8 cellular contexts compared by ENCODE assay signal in the genomic region with DNA sequence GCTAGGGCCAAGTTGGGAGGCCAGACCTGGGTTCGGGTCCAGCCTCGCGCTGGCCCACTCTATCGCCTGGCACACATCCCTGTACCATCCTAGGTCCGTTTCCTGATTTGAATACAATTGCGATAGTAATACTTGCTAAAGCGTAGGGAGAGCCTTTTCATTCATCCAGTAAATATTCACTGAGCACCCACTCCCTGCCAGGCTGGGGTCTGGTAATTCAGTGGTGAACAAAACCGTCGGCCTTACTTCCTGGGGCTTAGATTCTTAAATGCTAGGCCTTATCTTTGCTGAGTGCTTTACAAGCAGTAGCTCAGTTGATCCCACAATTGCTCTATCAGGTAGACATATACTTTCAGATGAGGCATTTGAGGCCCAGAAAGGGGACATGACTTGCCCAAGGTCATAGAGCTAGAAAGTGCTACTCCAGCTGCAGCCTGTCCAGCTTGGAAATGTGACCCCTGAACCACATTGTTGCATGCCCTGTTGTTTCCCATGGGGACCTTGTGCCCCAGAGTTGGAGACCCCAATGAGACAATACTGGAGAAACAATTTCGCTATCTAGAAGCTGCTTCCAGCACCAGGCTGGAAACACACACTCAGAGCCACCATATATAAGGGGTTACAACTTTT. TPM values are rescaled to one million over a fixed set of nuclear protein-coding genes. Genes with fewer than 3 reads are reported as not detected.
DNase-seq lines count a peak whose midpoint lies in the region; ATAC-seq and TF ChIP-seq lines count a peak whose summit lies in the region.

No MANE protein-coding gene starts in this region.

- no peak overlapping the region; the same call in 1 of the 2 replicates for H3K27ac Mint-ChIP-seq in GM23338

- no peak for ATAC-seq in GM23338
- ATAC-seq in HG02970 (IDR thresholded peaks at IDR 0.05; ENCODE audit: low FRiP score, unreplicated experiment), result no peak
- no peak for ATAC-seq in GM21367 (IDR thresholded peaks at IDR 0.05; ENCODE audit: unreplicated experiment)
- ATAC-seq in HG03039 (IDR thresholded peaks at IDR 0.05; ENCODE audit: unreplicated experiment), result no peak

- intact Hi-C loops in left ventricle myocardium inferior (cut with micrococcal nuclease), result loop anchor here (5.0 kb wide), 1 partner anchor 105 kb away; no protein-coding TSS in a partner anchor

- H3K79me2 ChIP-seq in GM23338 (replicated peaks; ENCODE audit: insufficient read depth), result peaks cover 20% of the 10 kb centered on the region

- H3K36me3 ChIP-seq in GM23338 (ENCODE audit: insufficient read depth) (peaks cover 13% of the 10 kb centered on the region), left ventricle myocardium inferior (peaks cover 25% of the 10 kb centered on the region), skeletal muscle satellite cell (ENCODE audit: insufficient read depth, low read length) (peaks cover 33% of the 10 kb centered on the region)

- peak overlapping the region; percentile 95 for H3K4me3 ChIP-seq in GM23338
- H3K4me3 ChIP-seq in WI38 (ENCODE audit: low read depth, low read length), result peak overlapping the region; percentile 81
- H3K4me3 ChIP-seq in left ventricle myocardium inferior, result peak overlapping the region; percentile 78
- peak overlapping the region; percentile 87 for H3K4me3 ChIP-seq in skeletal muscle satellite cell (ENCODE audit: low read length)

- H3K27me3 Mint-ChIP-seq in GM23338 (ENCODE audit: insufficient read depth, low read depth, poor library complexity), result peaks cover 14% of the 10 kb centered on the region

- H4K20me1 ChIP-seq in GM23338 (replicated peaks; ENCODE audit: insufficient read depth), result peaks cover 3% of the 10 kb centered on the region; the same call in 1 of the 2 replicates

- peaks cover 52% of the 10 kb centered on the region for H3K36me3 Mint-ChIP-seq in GM23338 (ENCODE audit: low read depth)

- peaks cover 22% of the 10 kb centered on the region for H3K4me1 Mint-ChIP-seq in GM23338

- H3K27me3 ChIP-seq in GM23338 (ENCODE audit: insufficient read depth), result no peaks in the 10 kb centered on the region
- no peaks in the 10 kb centered on the region for H3K27me3 ChIP-seq in left ventricle myocardium inferior (ENCODE audit: low read depth)
- H3K27me3 ChIP-seq in skeletal muscle satellite cell (ENCODE audit: control insufficient read depth, insufficient read depth, low read length), result no peaks in the 10 kb centered on the region

- H3K9me3 ChIP-seq in left ventricle myocardium inferior (replicated peaks) (no peaks in the 10 kb centered on the region), skeletal muscle satellite cell (replicated peaks; ENCODE audit: low read length) (no peaks in the 10 kb centered on the region)

- H2AFZ ChIP-seq in GM23338, result peak overlapping the region; percentile 86; the same call in 1 of the 2 replicates

- H3K9ac ChIP-seq in skeletal muscle satellite cell (ENCODE audit: low read depth, low read length), result peak overlapping the region; percentile 86

- H3K4me2 ChIP-seq in GM23338, result peak overlapping the region; percentile 98
- H3K4me2 ChIP-seq in skeletal muscle satellite cell (ENCODE audit: low read length), result peak overlapping the region; percentile 100

- H3K9me2 ChIP-seq in GM23338 (ENCODE audit: insufficient read depth), result no peaks in the 10 kb centered on the region

- peaks cover 4% of the 10 kb centered on the region; the same call in 1 of the 3 replicates for H3K9me3 Mint-ChIP-seq in GM23338

- H3K27ac ChIP-seq in GM23338 (ENCODE audit: low read depth) (no peak overlapping the region), left ventricle myocardium inferior (replicated peaks) (peak overlapping the region; percentile 96)

- H3K4me3 Mint-ChIP-seq in GM23338, result peak overlapping the region; percentile 90

- H3F3A ChIP-seq in GM23338 (replicated peaks; ENCODE audit: low read depth), result peaks cover 7% of the 10 kb centered on the region

- H3K4me1 ChIP-seq in GM23338 (ENCODE audit: insufficient read depth) (peaks cover 8% of the 10 kb centered on the region), left ventricle myocardium inferior (peaks cover 52% of the 10 kb centered on the region), skeletal muscle satellite cell (ENCODE audit: control insufficient read depth, insufficient read depth, low read length) (peaks cover 37% of the 10 kb centered on the region)

- no peak for DNase-seq in GM23338 (ENCODE audit: low spot score)
- DNase-seq in left ventricle myocardium inferior, result no peak
- no peak for DNase-seq in NOMO-1 (lab: John Stamatoyannopoulos, UW; ENCODE audit: unreplicated experiment in 2 of 2)

- no peak for TF ChIP-seq CTCF in GM23338 (conservative IDR thresholded peaks at IDR 0.05; ENCODE audit: low read depth in 2 of 2)
- TF ChIP-seq CTCF in WI38 (IDR thresholded peaks at IDR 0.05; ENCODE audit: low read depth, low read length), result no peak
- TF ChIP-seq CTCF in left ventricle myocardium inferior (IDR thresholded peaks at IDR 0.05; ENCODE audit: borderline replicate concordance), result no peak

TF ChIP-seq in GM23338, 12 proteins besides CTCF, POLR2A, EP300 and RAD21:
- TF ChIP-seq JUNB (IDR thresholded peaks at IDR 0.05; ENCODE audit: unreplicated experiment), result no peak
- TF ChIP-seq STAT1 (IDR thresholded peaks at IDR 0.05; ENCODE audit: unreplicated experiment), result no peak
- no peak for TF ChIP-seq EZH2phosphoT487 (IDR thresholded peaks at IDR 0.05; ENCODE audit: unreplicated experiment)

RNA-seq across cellular contexts. Expression of gene USB1, which starts 0.7 kb away (rescaled TPM):
- 102 and 118 TPM in 2 replicates for total RNA-seq in GM23338 (2014; rRNA removed; shearing (Covaris generic))
- 67.1 and 79.6 TPM in 2 replicates for polyA plus RNA-seq in GM23338 (2016; fragmentation: Nextera tagmentation; extraction: Ambion mirVana)
- total RNA-seq in left ventricle myocardium inferior, result 35.2 TPM
- 31.7 and 37.0 TPM in 2 replicates for total RNA-seq in skeletal muscle satellite cell (2012; rRNA removed)

RNA-seq across cellular contexts. Expression of gene ZNF319, which starts 1.4 kb away (rescaled TPM):
- 4.3 and 10.0 TPM in 2 replicates for total RNA-seq in GM23338 (2014; rRNA removed; shearing (Covaris generic))
- 1.4 and 1.7 TPM in 2 replicates for polyA plus RNA-seq in GM23338 (2016; fragmentation: Nextera tagmentation; extraction: Ambion mirVana)
- 10.0 TPM for total RNA-seq in left ventricle myocardium inferior
- total RNA-seq in skeletal muscle satellite cell (2012; rRNA removed), result 2.8 and 5.2 TPM in 2 replicates

RNA-seq across cellular contexts. Expression of gene MMP15, which starts 23.7 kb away (rescaled TPM):
- 72.4 and 79.1 TPM in 2 replicates for total RNA-seq in GM23338 (2014; rRNA removed; shearing (Covaris generic))
- polyA plus RNA-seq in GM23338 (2016; fragmentation: Nextera tagmentation; extraction: Ambion mirVana), result 10.9 and 11.5 TPM in 2 replicates
- 64.1 TPM for total RNA-seq in left ventricle myocardium inferior
- total RNA-seq in skeletal muscle satellite cell (2012; rRNA removed), result 3.3 and 4.3 TPM in 2 replicates

RNA-seq across cellular contexts. Expression of gene CNGB1, which starts 31.0 kb away (rescaled TPM):
- not detected in 2 replicates for total RNA-seq in GM23338 (2014; rRNA removed; shearing (Covaris generic))
- polyA plus RNA-seq in GM23338 (2016; fragmentation: Nextera tagmentation; extraction: Ambion mirVana), result not detected in 2 replicates
- total RNA-seq in left ventricle myocardium inferior, result not detected
- total RNA-seq in skeletal muscle satellite cell (2012; rRNA removed), result not detected in 2 replicates
